Comparison of ENCODE assay signal across 8 cellular contexts in genomic region chr4:182448281-182449151, GRCh38.
DNase-seq lines count a peak whose midpoint lies in the region; ATAC-seq and TF ChIP-seq lines count a peak whose summit lies in the region.

No MANE protein-coding gene starts in this region.

- H3K4me3 ChIP-seq in fibroblast of villous mesenchyme (ENCODE audit: low read depth, low read length) = peak overlapping the region; percentile 63

- H3K4me3 Mint-ChIP-seq in naive thymus-derived CD8-positive, alpha-beta T cell = peak overlapping the region; percentile 56 to 86 (median 74)

- peaks cover 0 to 13% (median 3%) of the 10 kb centered on the region in 3 donors for H3K36me3 Mint-ChIP-seq in naive thymus-derived CD8-positive, alpha-beta T cell

- peaks cover 37 to 85% (median 53%) of the 10 kb centered on the region in 5 donors for H3K27me3 Mint-ChIP-seq in naive thymus-derived CD8-positive, alpha-beta T cell

- ATAC-seq in GM19324 (IDR thresholded peaks at IDR 0.05; ENCODE audit: low FRiP score, unreplicated experiment) = peak; percentile 92
- peak; percentile 81 for ATAC-seq in HG03378 (IDR thresholded peaks at IDR 0.05; ENCODE audit: unreplicated experiment)
- peak; percentile 84 to 92 for ATAC-seq in naive thymus-derived CD8-positive, alpha-beta T cell

- peaks cover 0 to 3% (median 0%) of the 10 kb centered on the region in 9 donors for H3K9me3 Mint-ChIP-seq in naive thymus-derived CD8-positive, alpha-beta T cell

- peaks cover 3 to 27% (median 19%) of the 10 kb centered on the region in 4 donors for H3K4me1 Mint-ChIP-seq in naive thymus-derived CD8-positive, alpha-beta T cell

- DNase-seq in AG20443 (ENCODE audit: low spot score) (peak; percentile 97), NCI-H69 (lab: John Stamatoyannopoulos, UW) (peak; percentile 94), fibroblast of villous mesenchyme (ENCODE audit: low read depth) (peak; percentile 87), stromal cell of bone marrow (ENCODE audit: low read depth) (peak; percentile 70)
- peak; percentile 2 for DNase-seq in activated gamma-delta T cell treated with anti-CD3 and anti-CD28 coated beads, Interleukin-2, amount 50 U/mL, for 16 hours (ENCODE audit: low read depth)
- peak in 9 of 10 donors; percentile 4 to 65 (median 16) for DNase-seq in naive thymus-derived CD8-positive, alpha-beta T cell

- H3K27ac Mint-ChIP-seq in naive thymus-derived CD8-positive, alpha-beta T cell = no peak overlapping the region

- TF ChIP-seq CTCF in fibroblast of villous mesenchyme (IDR thresholded peaks at IDR 0.05; ENCODE audit: insufficient read depth, low read depth, low read length) = no peak

- POLR2A ChIA-PET in naive thymus-derived CD8-positive, alpha-beta T cell (lab: Charles Lee) = no interaction called here

Comparison
In these comparisons a context has a peak if more than half of its experiments do, and no peak if none do; other contexts are left out.
1. Peak in every context shown above with its lines: DNase-seq, ATAC-seq and H3K4me3 ChIP-seq.
2. DNase-seq: peak in every context shown above with its lines; median percentile 97 in AG20443; 94 in NCI-H69; 87 in fibroblast of villous mesenchyme; 70 in stromal cell of bone marrow; 16 in naive thymus-derived CD8-positive, alpha-beta T cell; 2 in activated gamma-delta T cell treated with anti-CD3 and anti-CD28 coated beads, Interleukin-2, amount 50 U/mL, for 16 hours.